ENCODE assay signal across 7 cellular contexts in the genomic region with DNA sequence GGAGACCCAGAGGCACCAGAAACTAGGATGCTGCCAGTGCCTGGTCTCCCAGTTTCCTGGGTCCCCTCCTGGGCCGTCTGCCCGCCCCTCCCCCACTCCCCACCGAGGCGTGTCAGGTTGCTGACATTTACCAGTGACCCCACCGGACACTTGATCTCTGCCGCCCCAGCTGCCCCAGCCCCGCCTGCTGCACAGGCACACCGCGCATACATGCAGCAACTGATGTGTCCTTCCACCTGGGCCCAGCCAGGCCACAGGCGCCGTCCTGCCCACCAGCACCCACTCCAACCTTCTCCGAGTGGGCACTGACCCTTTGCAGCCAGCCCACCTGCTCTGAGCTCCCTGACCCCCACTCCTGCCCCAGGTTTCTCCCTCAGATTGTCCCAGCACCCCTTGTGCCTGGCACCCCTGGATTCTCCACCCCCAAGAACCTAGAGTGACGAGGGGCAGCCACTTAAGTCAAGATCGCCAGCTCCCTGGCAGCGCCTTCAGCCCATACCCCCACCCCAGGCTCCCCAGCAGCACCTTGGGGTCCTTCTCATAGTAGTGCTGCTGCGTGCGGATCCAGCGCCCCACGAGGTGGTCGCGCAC. TPM values are rescaled to one million over a fixed set of nuclear protein-coding genes. Genes with fewer than 3 reads are reported as not detected.
DNase-seq lines count a peak whose midpoint lies in the region; ATAC-seq and TF ChIP-seq lines count a peak whose summit lies in the region.
"Had no signal": no experiment of that assay in that cellular context is flagged by ENCODE, and none has a peak within 500 bp of the region (broad histone marks: within the 10 kb centered on the region; RNA-seq: fewer than 3 reads in every experiment).

No MANE protein-coding gene starts in this region.

- peaks cover 0 to 18% of the 10 kb centered on the region in 2 donors for H3K36me3 ChIP-seq in gastrocnemius medialis

- no peak for TF ChIP-seq POLR2A in gastrocnemius medialis (IDR thresholded peaks at IDR 0.05)

- intact Hi-C loops in cardiac septum (cut with DNase I) (no loop called here), gastrocnemius medialis (cut with DNase I; ENCODE audit: low total_unique reads) (no loop called here)

- H3K4me1 ChIP-seq in gastrocnemius medialis = peaks cover 87 to 99% of the 10 kb centered on the region in 2 donors

- no peaks in the 10 kb centered on the region for H3K27me3 ChIP-seq in gastrocnemius medialis

- H3K4me3 ChIP-seq in gastrocnemius medialis = peak overlapping the region; percentile 42 to 72 (median 62)

- peaks cover 51 to 60% (median 59%) of the 10 kb centered on the region in 3 donors for H3K4me1 Mint-ChIP-seq in T-cell

- ATAC-seq in T-cell (replicated peaks in 1 of 4) (no peak), gastrocnemius medialis (peak in 1 of 2 donors; percentile 25), GM21360 (IDR thresholded peaks at IDR 0.05; ENCODE audit: unreplicated experiment) (no peak), GM19463 (IDR thresholded peaks at IDR 0.05; ENCODE audit: unreplicated experiment) (no peak)

- peaks cover 19% of the 10 kb centered on the region for H3K36me3 Mint-ChIP-seq in T-cell

- peak overlapping the region in 1 of 3 donors; percentile 60 for H3K4me3 Mint-ChIP-seq in T-cell

- TF ChIP-seq CTCF in gastrocnemius medialis (IDR thresholded peaks at IDR 0.05 in 4 of 5, conservative IDR thresholded peaks at IDR 0.05 in 1 of 5) = no peak

- POLR2A ChIA-PET in T-cell (lab: Charles Lee) = interaction anchor here (0.6 to 0.8 kb wide), 4 partner anchors 18 to 1822 kb away, joined by 4 to 10 read pairs (median 6); no protein-coding TSS in a partner anchor

- no peaks in the 10 kb centered on the region for H3K27me3 Mint-ChIP-seq in T-cell

- H3K27ac ChIP-seq in gastrocnemius medialis = peak overlapping the region; percentile 91 to 99 (median 94)
- H3K27ac ChIP-seq: HL-60 had no signal

- H3K9me3 ChIP-seq in gastrocnemius medialis = no peaks in the 10 kb centered on the region

- DNase-seq in T-cell (no peak), cardiac septum (ENCODE audit: low spot score) (peak; percentile 74), gastrocnemius medialis (peak in 1 of 2 donors; percentile 94), hippocampal formation (lab: John Stamatoyannopoulos, UW) (no peak)

- H3K9me3 Mint-ChIP-seq in T-cell = no peaks in the 10 kb centered on the region

- peak overlapping the region; percentile 22 to 93 for H3K27ac Mint-ChIP-seq in T-cell

- CTCF ChIA-PET in T-cell (lab: Charles Lee) = interaction anchor here in 1 of 2 donors (0.7 to 1.3 kb wide), 3 partner anchors 8 to 15 kb away, joined by 3 to 7 read pairs (median 4); no protein-coding TSS in a partner anchor

- in situ Hi-C loops in gastrocnemius medialis (cut with MboI; ENCODE audit: low sequenced_read_pairs in 4 of 4) = no loop called here

RNA-seq across cellular contexts. Expression of gene PYGM, which starts 0.5 kb away (rescaled TPM):
- total RNA-seq in T-cell (10 to 100 TPM in 1 of 5 donors, 1 to 10 TPM in 4; 7.4 to 34.7 (median 8.5) TPM), cardiac septum (42.5 TPM), gastrocnemius medialis (1,000 to 10,000 TPM in 3 of 4 donors, 100 to 1,000 TPM in 1; 881 to 2,858 (median 1,836) TPM)

RNA-seq across cellular contexts. Expression of gene RASGRP2, which starts 15.3 kb away (rescaled TPM):
- total RNA-seq in T-cell = 100 to 1,000 TPM; 574 to 767 (median 656) TPM
- 30.8 TPM for total RNA-seq in cardiac septum
- 10 to 100 TPM in 1 of 4 donors, 1 to 10 TPM in 3; 2.9 to 10.9 (median 7.1) TPM for total RNA-seq in gastrocnemius medialis

RNA-seq across cellular contexts. Expression of gene SF1, which starts 19.1 kb away (rescaled TPM):
- total RNA-seq in T-cell (1,000 to 10,000 TPM in 2 of 5 donors, 100 to 1,000 TPM in 3; 670 to 1,510 (median 732) TPM), cardiac septum (175 TPM), gastrocnemius medialis (100 to 1,000 TPM; 171 to 249 (median 193) TPM)

RNA-seq across cellular contexts. Expression of gene NRXN2, which starts 36.2 kb away (rescaled TPM):
- total RNA-seq in T-cell (under 1 TPM in 3 of 5 donors, not detected in 2; 0.43 to 0.70 (median 0.47) TPM), cardiac septum (3.5 TPM), gastrocnemius medialis (1 to 10 TPM in 2 of 4 donors, under 1 TPM in 2; 0.15 to 6.2 (median 1.8) TPM)

RNA-seq across cellular contexts. Expression of gene MAP4K2, which starts 43.8 kb away (rescaled TPM):
- 100 to 1,000 TPM in 3 of 5 donors, 10 to 100 TPM in 2; 80.9 to 131 (median 102) TPM for total RNA-seq in T-cell
- total RNA-seq in cardiac septum = 6.7 TPM
- total RNA-seq in gastrocnemius medialis = 10 to 100 TPM in 1 of 4 donors, 1 to 10 TPM in 3; 4.3 to 14.8 (median 6.2) TPM

Comparison
In these comparisons a context has a peak if more than half of its experiments do, and no peak if none do; other contexts are left out.
1. RNA of gene PYGM, which starts 0.5 kb away (total RNA-seq): 881 to 2,858 TPM in gastrocnemius medialis; 42.5 TPM in cardiac septum (single experiment) and 7.4 to 34.7 TPM in T-cell; every median in the first group is over 10 times any median in the second.
2. RNA of gene RASGRP2, which starts 15.3 kb away (total RNA-seq): 574 to 767 TPM in T-cell; 30.8 TPM in cardiac septum (single experiment) and 2.9 to 10.9 TPM in gastrocnemius medialis; every median in the first group is over 10 times any median in the second.